1 cellular context compared by ENCODE assay signal in genomic region chr7:12964836-12965235, GRCh38.
TF ChIP-seq lines count a peak whose summit lies in the region.

No MANE protein-coding gene starts in this region.

TF ChIP-seq in GM23338, 12 proteins besides CTCF, POLR2A, EP300 and RAD21 (continued from another document):
- TF ChIP-seq REST (IDR thresholded peaks at IDR 0.05; ENCODE audit: unreplicated experiment), result no peak
